Comparison of ENCODE assay signal across 15 cellular contexts in genomic region chr3:188468196-188468595, GRCh38.
DNase-seq lines count a peak whose midpoint lies in the region; ATAC-seq, FAIRE-seq and TF ChIP-seq lines count a peak whose summit lies in the region.
"Had no signal": no experiment of that assay in that cellular context is flagged by ENCODE, and none has a peak within 500 bp of the region (broad histone marks: within the 10 kb centered on the region; RNA-seq: fewer than 3 reads in every experiment).

No MANE protein-coding gene starts in this region.

- peaks cover 24% of the 10 kb centered on the region for H3K9me3 Mint-ChIP-seq in nephron progenitor cell

- ATAC-seq in left ventricle myocardium superior: no peak
- ATAC-seq: activated CD8-positive, alpha-beta memory T cell treated with anti-CD3 and anti-CD28 coated beads, Interleukin-2, amount 10 ng/mL, durations not matched to agents 7 days and 5 days; Panc1 had no signal

- H3K9me3 ChIP-seq in left ventricle myocardium inferior (replicated peaks) (no peaks in the 10 kb centered on the region), uterus (no peaks in the 10 kb centered on the region)
- H3K9me3 ChIP-seq: testis had no signal

- intact Hi-C loops in left ventricle myocardium inferior (cut with micrococcal nuclease): no loop called here
- intact Hi-C loops in left ventricle myocardium superior (cut with micrococcal nuclease): no loop called here
- intact Hi-C loops in uterus (cut with DNase I; ENCODE audit: low total_unique reads): no loop called here

- TF ChIP-seq CTCF in left ventricle myocardium inferior (IDR thresholded peaks at IDR 0.05; ENCODE audit: borderline replicate concordance): no peak
- no peak for TF ChIP-seq CTCF in nephron progenitor cell (IDR thresholded peaks at IDR 0.05)
- no peak for TF ChIP-seq CTCF in uterus (IDR thresholded peaks at IDR 0.05)

- H3K27me3 ChIP-seq in left ventricle myocardium inferior (ENCODE audit: low read depth): no peaks in the 10 kb centered on the region
- H3K27me3 ChIP-seq in uterus: no peaks in the 10 kb centered on the region
- H3K27me3 ChIP-seq: testis had no signal

- H3K4me1 Mint-ChIP-seq in nephron progenitor cell: peaks cover 16% of the 10 kb centered on the region
- H3K4me1 Mint-ChIP-seq: activated CD8-positive, alpha-beta memory T cell treated with anti-CD3 and anti-CD28 coated beads, Interleukin-2, amount 10 ng/mL, durations not matched to agents 7 days and 5 days had no signal

- H3K4me1 ChIP-seq in left ventricle myocardium inferior (peaks cover 36% of the 10 kb centered on the region), uterus (peaks cover 0 to 7% of the 10 kb centered on the region in 2 donors)

- peak overlapping the region; percentile 60 for H3K27ac Mint-ChIP-seq in nephron progenitor cell
- H3K27ac Mint-ChIP-seq: activated CD8-positive, alpha-beta memory T cell treated with anti-CD3 and anti-CD28 coated beads, Interleukin-2, amount 10 ng/mL, durations not matched to agents 7 days and 5 days had no signal

- no peaks in the 10 kb centered on the region for H3K27me3 Mint-ChIP-seq in nephron progenitor cell (ENCODE audit: low read depth, poor library complexity)
- H3K27me3 Mint-ChIP-seq: activated CD8-positive, alpha-beta memory T cell treated with anti-CD3 and anti-CD28 coated beads, Interleukin-2, amount 10 ng/mL, durations not matched to agents 7 days and 5 days had no signal

- no peak overlapping the region for H3K4me3 Mint-ChIP-seq in nephron progenitor cell
- H3K4me3 Mint-ChIP-seq: activated CD8-positive, alpha-beta memory T cell treated with anti-CD3 and anti-CD28 coated beads, Interleukin-2, amount 10 ng/mL, durations not matched to agents 7 days and 5 days had no signal

- no peak for FAIRE-seq in urothelium cell line (lab: Jason Lieb, UNC)
- FAIRE-seq: A204.1 had no signal

- peaks cover 33% of the 10 kb centered on the region for H3K36me3 Mint-ChIP-seq in nephron progenitor cell (ENCODE audit: low read depth)

- H3K36me3 ChIP-seq in left ventricle myocardium inferior (no peaks in the 10 kb centered on the region), uterus (no peaks in the 10 kb centered on the region)

- H3K4me3 ChIP-seq in left ventricle myocardium inferior (no peak overlapping the region), uterus (no peak overlapping the region)
- H3K4me3 ChIP-seq: testis had no signal

- peak overlapping the region; percentile 29 for H3K27ac ChIP-seq in left ventricle myocardium inferior (replicated peaks)
- H3K27ac ChIP-seq in cingulate gyrus (ENCODE audit: low read depth, low read length): peak overlapping the region; percentile 35
- peak overlapping the region; percentile 58 to 75 for H3K27ac ChIP-seq in uterus

- TF ChIP-seq POLR2A in uterus (IDR thresholded peaks at IDR 0.05): no peak

- no peak for DNase-seq in left ventricle myocardium inferior
- DNase-seq in left ventricle myocardium superior: no peak
- no peak for DNase-seq in nephron progenitor cell
- DNase-seq in uterus: no peak
- no peak for DNase-seq in UCSD-AML1 (lab: John Stamatoyannopoulos, UW; ENCODE audit: unreplicated experiment)
- DNase-seq in cerebellar cortex (ENCODE audit: low spot score): no peak
- no peak for DNase-seq in urothelium cell line (ENCODE audit: low spot score)
- DNase-seq: activated CD8-positive, alpha-beta memory T cell treated with anti-CD3 and anti-CD28 coated beads, Interleukin-2, amount 10 ng/mL, durations not matched to agents 7 days and 5 days; activated naive CD4-positive, alpha-beta T cell treated with Interleukin-2 at 50 U/mL for 16 hours; central memory CD4-positive, alpha-beta T cell; retina had no signal
